ENCODE assay signal across 35 cellular contexts in the genomic region with DNA sequence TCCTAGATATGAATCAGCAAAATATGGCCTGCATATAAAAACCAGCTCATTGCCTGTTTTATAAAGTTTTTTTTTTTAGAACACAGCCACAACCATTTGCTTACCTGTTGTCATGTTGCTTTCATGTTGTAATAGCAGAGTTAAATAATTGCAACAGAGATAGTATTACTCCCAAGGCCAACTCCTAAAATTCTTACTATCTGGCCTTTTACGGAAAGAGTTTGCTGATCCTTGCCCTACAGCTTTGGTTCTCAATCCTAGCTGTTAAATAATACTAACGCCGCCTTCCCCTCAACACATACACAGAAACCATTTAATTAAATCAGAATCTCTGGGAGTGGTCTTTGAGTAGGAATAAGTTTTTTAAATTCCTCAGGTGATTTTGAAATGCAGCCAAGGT.
"Had no signal": no experiment of that assay in that cellular context is flagged by ENCODE, and none has a peak within 500 bp of the region (broad histone marks: within the 10 kb centered on the region; RNA-seq: fewer than 3 reads in every experiment).

No MANE protein-coding gene starts in this region.

- H3K9ac ChIP-seq: KMS-11 had no signal

- H3K27me3 ChIP-seq: MG63 had no signal

- DNase-seq: Karpas-422, Kasumi-1, MG63, MM.1S, MV-4-11, NCI-H1048, NCI-H1092, NCI-H1092 treated with DMSO at 0.1 percent for 48 hours, NCI-H1105, NCI-H1105 treated with DMSO at 0.1 percent for 48 hours, NCI-H1417, NCI-H1417 treated with DMSO at 0.1 percent for 48 hours, NCI-H1436, NCI-H1436 treated with DMSO at 0.1 percent for 48 hours, NCI-H146, NCI-H1694, NCI-H1694 treated with DMSO at 0.1 percent for 48 hours, NCI-H187, NCI-H187 treated with DMSO at 0.1 percent for 48 hours, NCI-H1930, NCI-H2029, NCI-H2029 treated with DMSO at 0.1 percent for 48 hours, NCI-H2081, NCI-H2081 treated with DMSO at 0.1 percent for 48 hours, NCI-H2171, NCI-H2171 treated with DMSO at 0.1 percent for 48 hours, NCI-H2227 treated with DMSO at 0.1 percent for 48 hours, NCI-H226, NCI-H345, NCI-H446, NCI-H446 treated with DMSO at 0.1 percent for 48 hours, NCI-H510A, NCI-H510A treated with DMSO at 0.1 percent for 48 hours, NCI-H524 had no signal

- H3K27ac ChIP-seq: KMS-11 had no signal

- H3K4me2 ChIP-seq: KMS-11 had no signal

- H3K9me3 ChIP-seq: MG63 had no signal

- H3K4me3 ChIP-seq: MG63 had no signal

- H3K36me3 ChIP-seq: MG63 had no signal
